Comparison of ENCODE assay signal across 26 cellular contexts in the genomic region with DNA sequence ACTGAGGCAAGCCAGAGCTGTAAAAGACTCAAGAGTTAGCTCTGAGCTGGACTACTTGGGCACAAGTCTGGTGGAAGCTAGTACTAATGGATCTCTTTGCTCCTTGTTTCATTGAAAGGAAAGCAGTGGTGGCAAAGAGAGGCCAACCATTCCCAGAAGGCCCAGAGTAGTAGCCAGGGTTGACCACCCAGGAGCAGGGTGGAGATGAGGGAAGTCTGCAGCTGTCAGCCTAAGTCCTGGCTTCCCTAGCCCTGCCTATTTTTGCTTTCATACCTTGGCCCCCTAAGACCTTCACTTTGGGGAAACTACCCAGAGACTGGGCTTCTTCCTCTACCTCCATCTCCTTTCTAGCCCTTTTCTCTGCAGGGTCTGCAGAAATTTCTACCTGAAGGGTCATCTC.
"Had no signal": no experiment of that assay in that cellular context is flagged by ENCODE, and none has a peak within 500 bp of the region (broad histone marks: within the 10 kb centered on the region; RNA-seq: fewer than 3 reads in every experiment).

No MANE protein-coding gene starts in this region.

- H3K27me3 ChIP-seq: colonic mucosa, esophagus muscularis mucosa, gastroesophageal sphincter, heart right ventricle, left lung, neural progenitor cell, right atrium auricular region, stomach, testis, tibial artery, upper lobe of left lung had no signal

- ATAC-seq: foreskin keratinocyte; gastroesophageal sphincter; left lung; natural killer cell; sciatic nerve; stimulated activated effector memory CD8-positive, alpha-beta T cell treated with anti-CD3 and anti-CD28 coated beads, Interleukin-12 subunit alpha, Interleukin-12 subunit beta, amount 100 ng/mL, for 72 hours had no signal

- DNase-seq: colonic mucosa; dermis blood vessel endothelial cell; effector memory CD4-positive, alpha-beta T cell; foreskin keratinocyte; hippocampal formation; left cardiac atrium; left lung; mesenchymal stem cell; midbrain; natural killer cell; stimulated activated CD4-positive, alpha-beta T cell treated with anti-CD3 and anti-CD28 coated beads, Interleukin-2, amount 100 ng/mL, for 24 hours; stimulated activated CD4-positive, alpha-beta T cell treated with anti-CD3 and anti-CD28 coated beads, Interleukin-4, amount 100 ng/mL, for 24 hours; stimulated activated naive CD4-positive, alpha-beta T cell treated with Interleukin-2 at 50 U/mL for 16 hours; substantia nigra; testis; tibial artery; upper lobe of left lung had no signal

- H3K27ac ChIP-seq: colonic mucosa, esophagus muscularis mucosa, foreskin keratinocyte, gastroesophageal sphincter, heart right ventricle, left lung, neural progenitor cell, prostate gland, right atrium auricular region, stomach, testis, tibial artery, upper lobe of left lung had no signal

- H3K4me1 ChIP-seq: colonic mucosa, foreskin keratinocyte, left lung, prostate gland, testis, tibial artery, upper lobe of left lung had no signal

- H2AFZ ChIP-seq: neural progenitor cell had no signal

- H3K4me3 ChIP-seq: colonic mucosa, esophagus muscularis mucosa, gastroesophageal sphincter, heart right ventricle, left lung, neural progenitor cell, prostate gland, right atrium auricular region, stomach, testis, tibial artery, upper lobe of left lung had no signal

- H3K27ac Mint-ChIP-seq: natural killer cell; stimulated activated effector memory CD8-positive, alpha-beta T cell treated with anti-CD3 and anti-CD28 coated beads, Interleukin-12 subunit alpha, Interleukin-12 subunit beta, amount 100 ng/mL, for 72 hours had no signal

- H3K9me3 Mint-ChIP-seq: natural killer cell; stimulated activated effector memory CD8-positive, alpha-beta T cell treated with anti-CD3 and anti-CD28 coated beads, Interleukin-12 subunit alpha, Interleukin-12 subunit beta, amount 100 ng/mL, for 72 hours had no signal

- H3K4me3 Mint-ChIP-seq: natural killer cell; stimulated activated effector memory CD8-positive, alpha-beta T cell treated with anti-CD3 and anti-CD28 coated beads, Interleukin-12 subunit alpha, Interleukin-12 subunit beta, amount 100 ng/mL, for 72 hours had no signal

- H3K9ac ChIP-seq: neural progenitor cell had no signal

- H3K4me1 Mint-ChIP-seq: natural killer cell; stimulated activated effector memory CD8-positive, alpha-beta T cell treated with anti-CD3 and anti-CD28 coated beads, Interleukin-12 subunit alpha, Interleukin-12 subunit beta, amount 100 ng/mL, for 72 hours had no signal

- H3K9me3 ChIP-seq: colonic mucosa, esophagus muscularis mucosa, gastroesophageal sphincter, left lung, prostate gland, right atrium auricular region, testis, tibial artery, upper lobe of left lung had no signal

- H3K36me3 ChIP-seq: colonic mucosa, esophagus muscularis mucosa, gastroesophageal sphincter, heart right ventricle, left lung, neural progenitor cell, prostate gland, right atrium auricular region, stomach, tibial artery, upper lobe of left lung had no signal

- H3K36me3 Mint-ChIP-seq: natural killer cell; neural progenitor cell; stimulated activated effector memory CD8-positive, alpha-beta T cell treated with anti-CD3 and anti-CD28 coated beads, Interleukin-12 subunit alpha, Interleukin-12 subunit beta, amount 100 ng/mL, for 72 hours had no signal
